1 cellular context compared by ENCODE assay signal in genomic region chr1:235341334-235341733, GRCh38.
TF ChIP-seq lines count a peak whose summit lies in the region.

No MANE protein-coding gene starts in this region.

TF ChIP-seq in GM23338, 12 proteins besides CTCF, POLR2A, EP300 and RAD21 (continued from another document):
- TF ChIP-seq EZH2phosphoT487 (IDR thresholded peaks at IDR 0.05; ENCODE audit: unreplicated experiment) (no peak), ZNF114 (CRISPR knock-in tag; IDR thresholded peaks at IDR 0.05) (no peak)
- TF ChIP-seq, protein P1, sequence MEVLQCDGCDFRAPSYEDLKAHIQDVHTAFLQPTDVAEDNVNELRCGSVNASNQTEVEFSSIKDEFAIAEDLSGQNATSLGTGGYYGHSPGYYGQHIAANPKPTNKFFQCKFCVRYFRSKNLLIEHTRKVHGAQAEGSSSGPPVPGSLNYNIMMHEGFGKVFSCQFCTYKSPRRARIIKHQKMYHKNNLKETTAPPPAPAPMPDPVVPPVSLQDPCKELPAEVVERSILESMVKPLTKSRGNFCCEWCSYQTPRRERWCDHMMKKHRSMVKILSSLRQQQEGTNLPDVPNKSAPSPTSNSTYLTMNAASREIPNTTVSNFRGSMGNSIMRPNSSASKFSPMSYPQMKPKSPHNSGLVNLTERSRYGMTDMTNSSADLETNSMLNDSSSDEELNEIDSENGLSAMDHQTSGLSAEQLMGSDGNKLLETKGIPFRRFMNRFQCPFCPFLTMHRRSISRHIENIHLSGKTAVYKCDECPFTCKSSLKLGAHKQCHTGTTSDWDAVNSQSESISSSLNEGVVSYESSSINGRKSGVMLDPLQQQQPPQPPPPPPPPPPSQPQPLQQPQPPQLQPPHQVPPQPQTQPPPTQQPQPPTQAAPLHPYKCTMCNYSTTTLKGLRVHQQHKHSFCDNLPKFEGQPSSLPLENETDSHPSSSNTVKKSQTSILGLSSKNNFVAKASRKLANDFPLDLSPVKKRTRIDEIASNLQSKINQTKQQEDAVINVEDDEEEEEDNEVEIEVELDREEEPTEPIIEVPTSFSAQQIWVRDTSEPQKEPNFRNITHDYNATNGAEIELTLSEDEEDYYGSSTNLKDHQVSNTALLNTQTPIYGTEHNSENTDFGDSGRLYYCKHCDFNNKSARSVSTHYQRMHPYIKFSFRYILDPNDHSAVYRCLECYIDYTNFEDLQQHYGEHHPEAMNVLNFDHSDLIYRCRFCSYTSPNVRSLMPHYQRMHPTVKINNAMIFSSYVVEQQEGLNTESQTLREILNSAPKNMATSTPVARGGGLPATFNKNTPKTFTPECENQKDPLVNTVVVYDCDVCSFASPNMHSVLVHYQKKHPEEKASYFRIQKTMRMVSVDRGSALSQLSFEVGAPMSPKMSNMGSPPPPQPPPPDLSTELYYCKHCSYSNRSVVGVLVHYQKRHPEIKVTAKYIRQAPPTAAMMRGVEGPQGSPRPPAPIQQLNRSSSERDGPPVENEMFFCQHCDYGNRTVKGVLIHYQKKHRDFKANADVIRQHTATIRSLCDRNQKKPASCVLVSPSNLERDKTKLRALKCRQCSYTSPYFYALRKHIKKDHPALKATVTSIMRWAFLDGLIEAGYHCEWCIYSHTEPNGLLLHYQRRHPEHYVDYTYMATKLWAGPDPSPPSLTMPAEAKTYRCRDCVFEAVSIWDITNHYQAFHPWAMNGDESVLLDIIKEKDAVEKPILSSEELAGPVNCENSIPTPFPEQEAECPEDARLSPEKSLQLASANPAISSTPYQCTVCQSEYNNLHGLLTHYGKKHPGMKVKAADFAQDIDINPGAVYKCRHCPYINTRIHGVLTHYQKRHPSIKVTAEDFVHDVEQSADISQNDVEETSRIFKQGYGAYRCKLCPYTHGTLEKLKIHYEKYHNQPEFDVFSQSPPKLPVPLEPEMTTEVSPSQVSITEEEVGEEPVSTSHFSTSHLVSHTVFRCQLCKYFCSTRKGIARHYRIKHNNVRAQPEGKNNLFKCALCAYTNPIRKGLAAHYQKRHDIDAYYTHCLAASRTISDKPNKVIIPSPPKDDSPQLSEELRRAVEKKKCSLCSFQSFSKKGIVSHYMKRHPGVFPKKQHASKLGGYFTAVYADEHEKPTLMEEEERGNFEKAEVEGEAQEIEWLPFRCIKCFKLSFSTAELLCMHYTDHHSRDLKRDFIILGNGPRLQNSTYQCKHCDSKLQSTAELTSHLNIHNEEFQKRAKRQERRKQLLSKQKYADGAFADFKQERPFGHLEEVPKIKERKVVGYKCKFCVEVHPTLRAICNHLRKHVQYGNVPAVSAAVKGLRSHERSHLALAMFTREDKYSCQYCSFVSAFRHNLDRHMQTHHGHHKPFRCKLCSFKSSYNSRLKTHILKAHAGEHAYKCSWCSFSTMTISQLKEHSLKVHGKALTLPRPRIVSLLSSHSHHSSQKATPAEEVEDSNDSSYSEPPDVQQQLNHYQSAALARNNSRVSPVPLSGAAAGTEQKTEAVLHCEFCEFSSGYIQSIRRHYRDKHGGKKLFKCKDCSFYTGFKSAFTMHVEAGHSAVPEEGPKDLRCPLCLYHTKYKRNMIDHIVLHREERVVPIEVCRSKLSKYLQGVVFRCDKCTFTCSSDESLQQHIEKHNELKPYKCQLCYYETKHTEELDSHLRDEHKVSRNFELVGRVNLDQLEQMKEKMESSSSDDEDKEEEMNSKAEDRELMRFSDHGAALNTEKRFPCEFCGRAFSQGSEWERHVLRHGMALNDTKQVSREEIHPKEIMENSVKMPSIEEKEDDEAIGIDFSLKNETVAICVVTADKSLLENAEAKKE (CRISPR knock-in tag; IDR thresholded peaks at IDR 0.05), result no peak
TF ChIP-seq in GM23338: peak in this region for 0.
